Comparison of ENCODE assay signal across 9 cellular contexts in the genomic region with DNA sequence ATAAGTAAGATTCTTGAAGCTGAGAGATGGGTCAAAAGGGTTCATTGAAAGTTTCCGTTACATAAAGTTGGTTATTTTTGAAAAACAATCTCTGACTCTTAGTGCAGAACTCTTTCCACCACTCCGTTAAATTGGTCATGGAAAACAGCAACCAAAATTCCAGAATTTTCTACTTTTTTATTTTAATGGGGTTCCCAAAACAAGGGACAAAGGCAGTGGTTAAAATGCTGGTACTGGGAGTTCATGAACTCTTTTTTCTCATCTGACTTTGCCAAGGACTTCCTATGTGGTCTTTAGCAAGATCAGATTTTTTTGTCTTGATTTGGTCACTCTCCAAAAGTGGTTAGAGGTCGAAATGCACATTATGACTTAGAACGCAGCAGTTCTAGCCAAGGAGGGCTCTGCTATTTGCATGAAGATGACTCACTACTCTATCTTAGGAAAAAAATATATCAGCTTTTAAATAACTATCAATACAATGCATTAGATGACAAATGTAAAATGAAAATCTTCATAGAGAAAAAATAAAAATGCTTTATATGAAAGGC.
A peak's percentile ranks its signal among the peaks of the same experiment; 100 is the strongest.
DNase-seq lines count a peak whose midpoint lies in the region; ATAC-seq, FAIRE-seq and TF ChIP-seq lines count a peak whose summit lies in the region.
"Had no signal": no experiment of that assay in that cellular context is flagged by ENCODE, and none has a peak within 500 bp of the region (broad histone marks: within the 10 kb centered on the region; RNA-seq: fewer than 3 reads in every experiment).

No MANE protein-coding gene starts in this region.

- H4K20me1 ChIP-seq in endothelial cell of umbilical vein (replicated peaks; ENCODE audit: control insufficient read depth, extremely low read depth, insufficient read depth, low read length) = no peaks in the 10 kb centered on the region

- H3K9me1 ChIP-seq in endothelial cell of umbilical vein (replicated peaks; ENCODE audit: control insufficient read depth, extremely low read depth, insufficient read depth, low read length) = no peaks in the 10 kb centered on the region

- TF ChIP-seq POLR2A in endothelial cell of umbilical vein (IDR thresholded peaks at IDR 0.05; ENCODE audit: low read depth, low read length) = no peak

- H3K27ac ChIP-seq in ACC112 (ENCODE audit: low read depth, low read length) (peak overlapping the region; percentile 68), endothelial cell of umbilical vein (ENCODE audit: insufficient read depth, low read depth, low read length) (peak overlapping the region; percentile 40)

- BruUV-seq in endothelial cell of umbilical vein (replicated peaks; lab: Mats Ljungman, UMichigan) = no TSS peak

- H2AFZ ChIP-seq in ACC112 (ENCODE audit: low read length, unreplicated experiment) (no peak overlapping the region), endothelial cell of umbilical vein (ENCODE audit: low read depth, low read length) (no peak overlapping the region)

- H3K4me3 ChIP-seq in ACC112 (ENCODE audit: low read depth, low read length) (no peak overlapping the region), endothelial cell of umbilical vein (replicated peaks in 1 of 3; ENCODE audit: insufficient read depth in 1 of 3, low read depth in 1 of 3, low read length in 3 of 3) (no peak overlapping the region)

- FAIRE-seq in endothelial cell of umbilical vein (lab: Jason Lieb, UNC) = peak; percentile 73

- ATAC-seq in GM19328 (IDR thresholded peaks at IDR 0.05; ENCODE audit: unreplicated experiment) (peak; percentile 53), HG03432 (IDR thresholded peaks at IDR 0.05; ENCODE audit: unreplicated experiment) (peak; percentile 93)

- TF ChIP-seq CTCF in endothelial cell of umbilical vein (IDR thresholded peaks at IDR 0.05; ENCODE audit: extremely low read depth in 1 of 2, insufficient read depth in 1 of 2, low read depth in 1 of 2, low read length in 2 of 2) = no peak

- H3K4me1 ChIP-seq in ACC112 (ENCODE audit: control insufficient read depth, insufficient read depth, low read length, unreplicated experiment) (peaks cover 30% of the 10 kb centered on the region), endothelial cell of umbilical vein (ENCODE audit: control insufficient read depth, extremely low read depth, insufficient read depth, low read length) (peaks cover 34% of the 10 kb centered on the region)

- CTCF ChIA-PET in endothelial cell of umbilical vein (lab: Charles Lee) = interaction anchor here (0.7 to 1.6 kb wide), 4 partner anchors 33 to 53 kb away, joined by 3 to 4 read pairs (median 3); no protein-coding TSS in a partner anchor

- dilution Hi-C loops in endothelial cell of umbilical vein (cut with MboI; ENCODE audit: extremely low pct_ligation_motif_present, low sequenced_read_pairs) = no loop called here

- H3K36me3 ChIP-seq in ACC112 (ENCODE audit: insufficient read depth, low read length) (no peaks in the 10 kb centered on the region), endothelial cell of umbilical vein (ENCODE audit: control insufficient read depth in 2 of 2, extremely low read depth in 1 of 2, insufficient read depth in 2 of 2, low read length in 2 of 2) (no peaks in the 10 kb centered on the region)

- H3K9ac ChIP-seq in endothelial cell of umbilical vein (replicated peaks; ENCODE audit: extremely low read depth, insufficient read depth, low read length) = no peak overlapping the region

- POLR2A ChIA-PET in endothelial cell of umbilical vein (lab: Charles Lee) = no interaction called here

- intact Hi-C loops in endothelial cell of umbilical vein (cut with micrococcal nuclease) = loop anchor here (2.0 kb wide), 1 partner anchor 14 kb away; no protein-coding TSS in a partner anchor

- DNase-seq in endothelial cell of umbilical vein (ENCODE audit: low read depth, low spot score) (peak; percentile 92), NCI-H128 (lab: John Stamatoyannopoulos, UW; ENCODE audit: unreplicated experiment) (no peak), NCI-H1694 treated with DMSO at 0.1 percent for 48 hours (lab: John Stamatoyannopoulos, UW) (no peak), NCI-H526 (lab: John Stamatoyannopoulos, UW) (no peak)
- DNase-seq in stimulated activated CD4-positive, alpha-beta T cell treated with anti-CD3 and anti-CD28 coated beads, Interleukin-15, amount 100 ng/mL, for 24 hours = no peak
- DNase-seq: CD4-positive, CD25-positive, alpha-beta regulatory T cell had no signal

- H3K27me3 ChIP-seq in ACC112 (ENCODE audit: insufficient read depth, low read length) (no peaks in the 10 kb centered on the region), endothelial cell of umbilical vein (ENCODE audit: control insufficient read depth in 2 of 2, insufficient read depth in 2 of 2, low read length in 2 of 2) (no peaks in the 10 kb centered on the region)

- H3K79me2 ChIP-seq in ACC112 (ENCODE audit: control insufficient read depth, insufficient read depth, low read length, unreplicated experiment) (no peaks in the 10 kb centered on the region), endothelial cell of umbilical vein (ENCODE audit: control insufficient read depth, insufficient read depth, low read length) (no peaks in the 10 kb centered on the region)

- H3K9me3 ChIP-seq in endothelial cell of umbilical vein (replicated peaks; ENCODE audit: control insufficient read depth, insufficient read depth, low read length) = no peaks in the 10 kb centered on the region

- H3K4me2 ChIP-seq in endothelial cell of umbilical vein (ENCODE audit: insufficient read depth, low read length) = peak overlapping the region; percentile 51

TF ChIP-seq in endothelial cell of umbilical vein, 7 proteins besides CTCF, POLR2A, EP300 and RAD21:
- TF ChIP-seq FOS (IDR thresholded peaks at IDR 0.05; ENCODE audit: borderline replicate concordance, insufficient read depth, low read length) (peak; percentile 83), GATA2 (IDR thresholded peaks at IDR 0.05; ENCODE audit: insufficient read depth, insufficient read length, low read depth, low read length) (peak; percentile 14), JUN (IDR thresholded peaks at IDR 0.05; ENCODE audit: borderline replicate concordance, insufficient read depth, insufficient read length, low read depth) (peak; percentile 37), POLR2AphosphoS5 (IDR thresholded peaks at IDR 0.05; ENCODE audit: insufficient read depth, low read depth, low read length) (no peak), MYC (IDR thresholded peaks at IDR 0.05; ENCODE audit: low read depth, low read length) (no peak)
- TF ChIP-seq, protein P1, sequence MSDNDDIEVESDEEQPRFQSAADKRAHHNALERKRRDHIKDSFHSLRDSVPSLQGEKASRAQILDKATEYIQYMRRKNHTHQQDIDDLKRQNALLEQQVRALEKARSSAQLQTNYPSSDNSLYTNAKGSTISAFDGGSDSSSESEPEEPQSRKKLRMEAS (IDR thresholded peaks at IDR 0.05; ENCODE audit: insufficient read depth, insufficient read length) = no peak
